18 cellular contexts compared by ENCODE assay signal in the genomic region with DNA sequence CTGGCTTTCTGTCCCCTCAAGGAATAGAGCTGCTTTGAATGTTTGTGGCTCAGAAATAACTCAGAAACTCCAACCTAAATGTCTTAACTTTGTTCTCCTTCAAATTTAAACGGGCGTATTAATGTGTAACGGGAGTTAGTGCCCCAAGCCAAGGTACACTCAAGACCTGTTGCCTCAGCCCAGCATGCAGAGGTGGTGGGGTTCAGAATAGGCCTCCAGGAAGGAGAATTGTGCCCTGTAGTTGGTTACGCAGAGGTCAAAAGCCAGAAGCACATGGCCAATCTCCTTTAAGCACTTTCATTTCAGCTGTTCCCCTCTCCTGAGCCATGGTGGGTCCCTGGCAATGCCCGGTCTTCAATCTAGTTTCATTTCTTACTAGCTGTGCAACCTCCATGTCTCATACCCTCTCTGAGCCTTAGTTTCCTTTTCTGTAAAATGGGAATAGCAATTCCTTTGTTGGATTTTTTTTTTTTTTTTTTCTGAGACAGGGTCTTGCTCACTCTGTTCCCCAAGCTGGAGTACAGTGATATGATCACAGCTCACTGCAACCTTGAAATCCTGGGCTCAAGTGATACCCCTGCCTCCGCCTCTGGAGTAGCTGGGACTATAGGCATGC.
"Had no signal": no experiment of that assay in that cellular context is flagged by ENCODE, and none has a peak within 500 bp of the region (broad histone marks: within the 10 kb centered on the region; RNA-seq: fewer than 3 reads in every experiment).

No MANE protein-coding gene starts in this region.

- H3K27ac ChIP-seq: ascending aorta, breast epithelium, heart left ventricle, testis, upper lobe of right lung had no signal

- ATAC-seq: activated CD4-positive, CD25-positive, alpha-beta regulatory T cell treated with anti-CD3 and anti-CD28 coated beads, Interleukin-2, amount 50 U/mL, for 24 hours; activated naive CD8-positive, alpha-beta T cell treated with anti-CD3 and anti-CD28 coated beads, Interleukin-2, amount 50 U/mL, for 24 hours; heart left ventricle; left colon; mucosa of descending colon; naive thymus-derived CD4-positive, alpha-beta T cell; right cardiac atrium; upper lobe of right lung had no signal

- H3K9me3 ChIP-seq: ascending aorta, breast epithelium, heart left ventricle, mucosa of descending colon, testis, upper lobe of right lung had no signal

- H3K4me1 ChIP-seq: breast epithelium had no signal

- H3K4me3 ChIP-seq: ascending aorta, breast epithelium, mucosa of descending colon, testis, upper lobe of right lung had no signal

- H3K27me3 ChIP-seq: ascending aorta, breast epithelium, heart left ventricle, testis, upper lobe of right lung had no signal

- H3K36me3 ChIP-seq: breast epithelium had no signal

- DNase-seq: activated CD4-positive, alpha-beta T cell treated with anti-CD3 and anti-CD28 coated beads, Interleukin-2, amount 50 U/mL, for 1 hour; activated naive CD4-positive, alpha-beta T cell treated with Interleukin-2 at 50 U/mL for 16 hours; activated naive CD8-positive, alpha-beta T cell treated with anti-CD3 and anti-CD28 coated beads, Interleukin-2, amount 50 U/mL, for 24 hours; cerebellar nuclear complex; effector memory CD4-positive, alpha-beta T cell; heart left ventricle; left colon; naive thymus-derived CD4-positive, alpha-beta T cell; right cardiac atrium; T-helper 1 cell; T1000; testis; upper lobe of right lung had no signal

- FAIRE-seq: frontal cortex had no signal
